In genomic region chr10:113529575-113529974, GRCh38 we compare ENCODE assay signal across 33 cellular contexts. TPM values are rescaled to one million over a fixed set of nuclear protein-coding genes. Genes with fewer than 3 reads are reported as not detected.
"Had no signal": no experiment of that assay in that cellular context is flagged by ENCODE, and none has a peak within 500 bp of the region (broad histone marks: within the 10 kb centered on the region; RNA-seq: fewer than 3 reads in every experiment).

No MANE protein-coding gene starts in this region.

- FAIRE-seq: keratinocyte, urothelium cell line had no signal

- ATAC-seq: heart right ventricle; left colon; left lung; natural killer cell; stimulated activated naive B cell treated with anti-CD40 and anti-IgM and Interleukin-4, amounts not matched to agents 10 μg/mL and 1 μg/mL and 100 μg/mL, for 72 hours; stimulated activated naive CD8-positive, alpha-beta T cell treated with anti-CD3 and anti-CD28 coated beads, Interleukin-15, Interleukin-2, amounts not matched to agents 100 U/mL and 50 U/mL, for 24 hours; upper lobe of right lung had no signal

- H3K4me2 ChIP-seq: hepatocyte, neural progenitor cell, smooth muscle cell had no signal

- DNase-seq: heart right ventricle; kidney glomerular epithelial cell; left colon; left lung; mesendoderm; naive B cell; natural killer cell; nephron progenitor cell; ovary; retina; right cardiac atrium; stimulated activated CD4-positive, alpha-beta T cell treated with anti-CD3 and anti-CD28 coated beads, Interleukin-12 subunit alpha, Interleukin-12 subunit beta, amount 100 ng/mL, for 4 hours; stimulated activated CD4-positive, alpha-beta T cell treated with anti-CD3 and anti-CD28 coated beads, Interleukin-15, amount 100 ng/mL, for 24 hours; stimulated activated CD4-positive, alpha-beta T cell treated with anti-CD3 and anti-CD28 coated beads, Interleukin-2, amount 100 ng/mL, for 24 hours; stimulated activated CD4-positive, alpha-beta T cell treated with anti-CD3 and anti-CD28 coated beads, Interleukin-4, amount 100 ng/mL, for 1 hour; stimulated activated naive B cell treated with anti-CD40 and anti-IgM and Interleukin-4, amounts not matched to agents 10 μg/mL and 1 μg/mL and 100 μg/mL, for 72 hours; stimulated activated naive CD8-positive, alpha-beta T cell treated with anti-CD3 and anti-CD28 coated beads, Interleukin-15, Interleukin-2, amounts not matched to agents 100 U/mL and 50 U/mL, for 24 hours; trophoblast cell; upper lobe of right lung had no signal

- H3K27ac ChIP-seq: heart right ventricle, hepatocyte, left lung, neural progenitor cell, ovary, prostate gland, suprapubic skin, thoracic aorta, tibial artery, upper lobe of right lung had no signal

- H3K9ac ChIP-seq: neural progenitor cell had no signal

- H3K27ac Mint-ChIP-seq: mesothelial cell of epicardium; natural killer cell; neural progenitor cell; stimulated activated naive B cell treated with anti-CD40 and anti-IgM and Interleukin-4, amounts not matched to agents 10 μg/mL and 1 μg/mL and 100 μg/mL, for 72 hours had no signal

- H3K9me3 ChIP-seq: heart right ventricle, left lung, ovary, prostate gland, suprapubic skin, thoracic aorta, tibial artery, upper lobe of right lung had no signal

- H3K27me3 ChIP-seq: hepatocyte, left lung, ovary, suprapubic skin, upper lobe of right lung had no signal

- H3K4me3 Mint-ChIP-seq: mesothelial cell of epicardium; naive B cell; natural killer cell; nephron progenitor cell; neural progenitor cell; stimulated activated naive B cell treated with anti-CD40 and anti-IgM and Interleukin-4, amounts not matched to agents 10 μg/mL and 1 μg/mL and 100 μg/mL, for 72 hours had no signal

- H3K4me3 ChIP-seq: heart right ventricle, hepatocyte, left lung, lung, neural progenitor cell, ovary, prostate gland, smooth muscle cell, suprapubic skin, thoracic aorta, tibial artery, upper lobe of right lung had no signal

- H2AFZ ChIP-seq: hepatocyte, neural progenitor cell had no signal

- H3K4me1 Mint-ChIP-seq: naive B cell, natural killer cell, nephron progenitor cell, neural progenitor cell had no signal

- H3K4me1 ChIP-seq: left lung, neural progenitor cell, prostate gland, suprapubic skin, upper lobe of right lung had no signal

- H3K9me3 Mint-ChIP-seq: mesothelial cell of epicardium, natural killer cell, nephron progenitor cell, neural progenitor cell had no signal

- H3K36me3 ChIP-seq: heart right ventricle, left lung, neural progenitor cell, ovary, prostate gland, suprapubic skin, thoracic aorta, tibial artery, upper lobe of right lung had no signal

- H3K79me2 ChIP-seq: hepatocyte had no signal

- H3K36me3 Mint-ChIP-seq: mesothelial cell of epicardium; naive B cell; natural killer cell; neural progenitor cell; stimulated activated naive B cell treated with anti-CD40 and anti-IgM and Interleukin-4, amounts not matched to agents 10 μg/mL and 1 μg/mL and 100 μg/mL, for 72 hours had no signal

RNA-seq across cellular contexts. Expression of gene HABP2, which starts 23.3 kb away (rescaled TPM):
- total RNA-seq: heart right ventricle, left colon, mesothelial cell of epicardium, mononuclear cell, natural killer cell, omental fat pad, smooth muscle cell, subcutaneous adipose tissue, thoracic aorta had no signal
- polyA plus RNA-seq: keratinocyte had no signal
